1 cellular context compared by ENCODE assay signal in genomic region chr17:81683584-81684441, GRCh38.
TF ChIP-seq lines count a peak whose summit lies in the region.

Gene ARL16 (minus strand): TSS chr17:81683797. CDS start chr17:81683753, 44 bp downstream.
Gene HGS (plus strand): TSS chr17:81684011. CDS start chr17:81684067, 56 bp downstream.

TF ChIP-seq in HEK293, 187 proteins besides CTCF, POLR2A, EP300 and RAD21 (continued from another document):
- TF ChIP-seq PATZ1 (tag by site-specific recombination; IDR thresholded peaks at IDR 0.05) (peak; percentile 98), ZNF112 (tag by site-specific recombination; IDR thresholded peaks at IDR 0.05) (no peak), GLIS2 (tag by site-specific recombination; IDR thresholded peaks at IDR 0.05) (peak; percentile 96), PRDM1 (tag by site-specific recombination; IDR thresholded peaks at IDR 0.05) (no peak), IKZF3 (tag by site-specific recombination; IDR thresholded peaks at IDR 0.05) (peak; percentile 82), ZNF24 (tag by site-specific recombination; IDR thresholded peaks at IDR 0.05) (no peak), ZBTB11 (tag by site-specific recombination; conservative IDR thresholded peaks at IDR 0.05; ENCODE audit: low read depth) (peak; percentile 81), ZNF600 (tag by site-specific recombination; IDR thresholded peaks at IDR 0.05) (no peak), ZNF302 (tag by site-specific recombination; IDR thresholded peaks at IDR 0.05; ENCODE audit: low read depth) (no peak), ZNF629 (tag by site-specific recombination; IDR thresholded peaks at IDR 0.05) (peak; percentile 49; the same call in 1 of the 2 replicates), ZNF391 (tag by site-specific recombination; IDR thresholded peaks at IDR 0.05; ENCODE audit: borderline replicate concordance, low read depth) (0 out of 2 replicates have a peak, but pooled peaks have one; percentile 16), KLF8 (tag by site-specific recombination; IDR thresholded peaks at IDR 0.05) (peak; percentile 82; the same call in 1 of the 2 replicates), ZBTB1 (tag by site-specific recombination; IDR thresholded peaks at IDR 0.05) (no peak)
TF ChIP-seq in HEK293: peak in this region for 50.
